In genomic region chr20:33765099-33765498, GRCh38 we compare ENCODE assay signal across 35 cellular contexts.
"Had no signal": no experiment of that assay in that cellular context is flagged by ENCODE, and none has a peak within 500 bp of the region (broad histone marks: within the 10 kb centered on the region; RNA-seq: fewer than 3 reads in every experiment).

No MANE protein-coding gene starts in this region.

- H3K9me3 ChIP-seq: MG63 had no signal

- H3K27me3 ChIP-seq: MG63 had no signal

- H3K4me3 ChIP-seq: MG63 had no signal

- DNase-seq: Karpas-422, Kasumi-1, MG63, MM.1S, MV-4-11, NCI-H1048, NCI-H1092, NCI-H1092 treated with DMSO at 0.1 percent for 48 hours, NCI-H1105, NCI-H1105 treated with DMSO at 0.1 percent for 48 hours, NCI-H1417, NCI-H1417 treated with DMSO at 0.1 percent for 48 hours, NCI-H1436, NCI-H1436 treated with DMSO at 0.1 percent for 48 hours, NCI-H146, NCI-H1694, NCI-H1694 treated with DMSO at 0.1 percent for 48 hours, NCI-H187, NCI-H187 treated with DMSO at 0.1 percent for 48 hours, NCI-H1930, NCI-H2029, NCI-H2029 treated with DMSO at 0.1 percent for 48 hours, NCI-H2081, NCI-H2081 treated with DMSO at 0.1 percent for 48 hours, NCI-H2107, NCI-H2171, NCI-H2171 treated with DMSO at 0.1 percent for 48 hours, NCI-H2227 treated with DMSO at 0.1 percent for 48 hours, NCI-H226, NCI-H345, NCI-H446, NCI-H446 treated with DMSO at 0.1 percent for 48 hours, NCI-H510A, NCI-H510A treated with DMSO at 0.1 percent for 48 hours, NCI-H524 had no signal

- H3K36me3 ChIP-seq: MG63 had no signal
